ENCODE assay signal across 8 cellular contexts in the genomic region with DNA sequence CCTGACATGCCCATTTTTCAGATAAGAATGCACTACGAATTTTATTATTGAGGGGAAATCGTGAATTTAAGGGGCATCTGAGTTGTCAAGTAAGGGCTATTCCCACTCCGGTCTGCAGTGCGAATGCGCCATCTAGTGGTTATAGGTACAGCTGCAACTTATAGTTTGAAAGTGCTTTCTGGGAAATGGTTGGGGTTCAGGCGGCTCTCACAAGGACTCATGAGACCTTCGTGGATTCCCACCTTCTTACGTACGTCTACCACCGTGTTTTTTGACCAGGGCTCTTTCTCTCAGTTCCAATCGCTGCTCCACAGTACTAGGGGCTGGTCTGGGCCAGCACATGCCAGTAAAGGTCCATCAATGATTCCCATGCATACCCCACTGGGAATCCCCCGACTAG. TPM values are rescaled to one million over a fixed set of nuclear protein-coding genes. Genes with fewer than 3 reads are reported as not detected.
DNase-seq lines count a peak whose midpoint lies in the region; ATAC-seq and TF ChIP-seq lines count a peak whose summit lies in the region.

No MANE protein-coding gene starts in this region.

- H3K4me1 ChIP-seq in lung (ENCODE audit: control insufficient read depth in 2 of 2, insufficient read depth in 2 of 2, low read length in 2 of 2) (no peaks in the 10 kb centered on the region), upper lobe of right lung (no peaks in the 10 kb centered on the region)

- 12 to 17% methylated on average over 12 of the region's 12 CpGs for whole genome bisulfite sequencing in lung, 2 donors

- intact Hi-C loops in upper lobe of right lung (cut with DNase I), result loop anchor here (10.0 kb wide), 1 partner anchor 236 kb away; no protein-coding TSS in a partner anchor

- H3K36me3 ChIP-seq in lung (ENCODE audit: control insufficient read depth in 2 of 2, insufficient read depth in 2 of 2, low read length in 2 of 2), result peaks cover 7 to 12% of the 10 kb centered on the region in 2 donors
- H3K36me3 ChIP-seq in upper lobe of right lung, result peaks cover 22% of the 10 kb centered on the region

- TF ChIP-seq CTCF in HFF-Myc (IDR thresholded peaks at IDR 0.05; ENCODE audit: low read depth, low read length, missing control alignments), result peak; percentile 72
- TF ChIP-seq CTCF in choroid plexus epithelial cell (conservative IDR thresholded peaks at IDR 0.05; ENCODE audit: low read depth, low read length), result peak; percentile 85
- TF ChIP-seq CTCF in lung (IDR thresholded peaks at IDR 0.05; ENCODE audit: control extremely low read depth, extremely low read depth), result peak; percentile 73
- TF ChIP-seq CTCF in upper lobe of right lung (IDR thresholded peaks at IDR 0.05), result peak; percentile 78

- DNase-seq in stimulated activated CD4-positive, alpha-beta T cell treated with anti-CD3 and anti-CD28 coated beads, Interleukin-15, amount 100 ng/mL, for 24 hours, result peak; percentile 41
- DNase-seq in stimulated activated CD4-positive, alpha-beta T cell treated with anti-CD3 and anti-CD28 coated beads, Interleukin-2, amount 100 ng/mL, for 48 hours, result no peak
- DNase-seq in HFF-Myc (ENCODE audit: extremely low read depth, low read depth) (no peak), NCI-H1694 (lab: John Stamatoyannopoulos, UW) (peak; percentile 7), T-helper 22 cell (ENCODE audit: low read depth) (peak; percentile 32), choroid plexus epithelial cell (ENCODE audit: low read depth) (peak; percentile 71), lung (ENCODE audit: low spot score) (no peak), upper lobe of right lung (no peak)

- H3K4me3 ChIP-seq in HFF-Myc (replicated peaks; ENCODE audit: low read depth, low read length), result no peak overlapping the region
- no peak overlapping the region for H3K4me3 ChIP-seq in choroid plexus epithelial cell (ENCODE audit: low read depth, low read length)
- no peak overlapping the region for H3K4me3 ChIP-seq in lung
- H3K4me3 ChIP-seq in upper lobe of right lung, result no peak overlapping the region

- H3K9me3 ChIP-seq in lung (ENCODE audit: control insufficient read depth in 2 of 2, insufficient read depth in 1 of 2, low read length in 1 of 2) (peaks cover 0 to 2% of the 10 kb centered on the region in 2 donors), upper lobe of right lung (no peaks in the 10 kb centered on the region)

- ATAC-seq in lung (ENCODE audit: insufficient read depth, low FRiP score) (peak; percentile 83), upper lobe of right lung (peak; percentile 85)

- H3K27ac ChIP-seq in lung (ENCODE audit: low read depth in 1 of 2, low read length in 1 of 2), result no peak overlapping the region
- no peak overlapping the region for H3K27ac ChIP-seq in upper lobe of right lung

- H3K27me3 ChIP-seq in lung (ENCODE audit: control insufficient read depth, insufficient read depth) (no peaks in the 10 kb centered on the region), upper lobe of right lung (no peaks in the 10 kb centered on the region)

RNA-seq across cellular contexts. Expression of gene MSL3, which starts 12.3 kb away (rescaled TPM):
- total RNA-seq in lung (10 to 100 TPM; 28.2 to 33.4 TPM), upper lobe of right lung (27.7 TPM)
- 10 to 100 TPM; 32.6 to 39.7 TPM for polyA plus RNA-seq in lung

Comparison
In these comparisons a context has a peak if more than half of its experiments do, and no peak if none do; other contexts are left out.
1. DNase-seq: peak in stimulated activated CD4-positive, alpha-beta T cell treated with anti-CD3 and anti-CD28 coated beads, Interleukin-15, amount 100 ng/mL, for 24 hours (single experiment), NCI-H1694 (single experiment), T-helper 22 cell (single experiment) and choroid plexus epithelial cell (single experiment); none in stimulated activated CD4-positive, alpha-beta T cell treated with anti-CD3 and anti-CD28 coated beads, Interleukin-2, amount 100 ng/mL, for 48 hours (0 of 2), HFF-Myc (single experiment), lung (single experiment) and upper lobe of right lung (single experiment).
2. Peak in every context shown above with its lines, with median percentiles within 50 percentile points of each other: CTCF ChIP-seq.